8 cellular contexts compared by ENCODE assay signal in the genomic region with DNA sequence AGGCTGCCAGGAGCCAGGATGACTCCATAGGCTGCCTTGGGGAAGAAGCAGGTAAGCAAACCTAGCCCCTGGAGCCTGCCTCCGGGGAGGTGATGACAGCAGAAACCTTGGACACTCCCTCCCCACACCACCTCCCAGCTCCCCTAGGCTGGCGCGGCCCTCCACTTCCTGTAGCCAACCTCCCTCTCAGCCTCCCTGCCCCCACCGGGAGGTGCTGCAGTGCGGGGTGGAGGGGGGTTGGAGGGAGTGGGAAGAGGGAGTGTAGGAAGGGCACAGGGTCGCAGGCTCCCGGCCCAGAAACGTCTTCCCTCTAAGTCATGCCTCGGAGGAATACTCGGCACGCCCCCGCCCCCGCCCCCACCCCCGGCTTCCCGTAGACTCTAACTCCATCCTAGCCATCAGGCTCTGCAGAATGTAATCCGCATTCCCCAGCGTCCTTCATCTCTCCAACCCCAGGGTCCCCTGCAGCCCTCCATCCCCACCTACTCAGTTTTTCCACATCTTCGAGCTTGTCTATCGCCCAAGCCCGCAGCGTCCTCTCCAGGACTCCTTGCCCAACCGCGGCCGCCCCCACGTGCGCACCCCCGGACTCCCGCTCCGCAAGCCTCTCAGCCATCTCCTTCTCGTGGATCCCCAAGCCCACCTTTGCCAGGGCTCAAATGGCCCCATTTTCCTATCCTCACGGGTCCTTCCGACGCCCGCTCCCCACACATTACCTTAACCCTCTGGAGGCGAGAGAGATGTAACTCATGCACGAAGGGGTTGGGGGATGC.
DNase-seq lines count a peak whose midpoint lies in the region; ATAC-seq and TF ChIP-seq lines count a peak whose summit lies in the region.

No MANE protein-coding gene starts in this region.

- peak overlapping the region in 1 of 2 donors; percentile 96 for H3K27ac ChIP-seq in coronary artery

- peak; percentile 24 for ATAC-seq in GM21447 (IDR thresholded peaks at IDR 0.05; ENCODE audit: unreplicated experiment)
- ATAC-seq in HG03571 (IDR thresholded peaks at IDR 0.05; ENCODE audit: unreplicated experiment), result no peak

- H3K4me3 ChIP-seq in AG09309 (ENCODE audit: control insufficient read depth, low read depth, low read length), result peak overlapping the region; percentile 87
- H3K4me3 ChIP-seq in coronary artery, result peak overlapping the region; percentile 90

- DNase-seq in AG09309 (ENCODE audit: low read depth) (no peak), NCI-H2171 treated with DMSO at 0.1 percent for 48 hours (lab: John Stamatoyannopoulos, UW) (peak; percentile 49), coronary artery (ENCODE audit: low spot score) (peak; percentile 75), left kidney (ENCODE audit: low read depth, low spot score) (peak; percentile 95)
- DNase-seq in activated CD4-positive, CD25-positive, alpha-beta regulatory T cell treated with anti-CD3 and anti-CD28 coated beads, Interleukin-2, amount 50 U/mL, for 72 hours, result peak; percentile 54
- DNase-seq in stimulated activated CD4-positive, alpha-beta T cell treated with anti-CD3 and anti-CD28 coated beads, Interleukin-2, amount 100 ng/mL, for 24 hours, result peak; percentile 48 to 69

- TF ChIP-seq CTCF in AG09309 (IDR thresholded peaks at IDR 0.05; ENCODE audit: control insufficient read depth, insufficient read depth, low read depth, low read length, missing control alignments) (no peak), coronary artery (IDR thresholded peaks at IDR 0.05) (no peak)
